10 cellular contexts compared by ENCODE assay signal in the genomic region with DNA sequence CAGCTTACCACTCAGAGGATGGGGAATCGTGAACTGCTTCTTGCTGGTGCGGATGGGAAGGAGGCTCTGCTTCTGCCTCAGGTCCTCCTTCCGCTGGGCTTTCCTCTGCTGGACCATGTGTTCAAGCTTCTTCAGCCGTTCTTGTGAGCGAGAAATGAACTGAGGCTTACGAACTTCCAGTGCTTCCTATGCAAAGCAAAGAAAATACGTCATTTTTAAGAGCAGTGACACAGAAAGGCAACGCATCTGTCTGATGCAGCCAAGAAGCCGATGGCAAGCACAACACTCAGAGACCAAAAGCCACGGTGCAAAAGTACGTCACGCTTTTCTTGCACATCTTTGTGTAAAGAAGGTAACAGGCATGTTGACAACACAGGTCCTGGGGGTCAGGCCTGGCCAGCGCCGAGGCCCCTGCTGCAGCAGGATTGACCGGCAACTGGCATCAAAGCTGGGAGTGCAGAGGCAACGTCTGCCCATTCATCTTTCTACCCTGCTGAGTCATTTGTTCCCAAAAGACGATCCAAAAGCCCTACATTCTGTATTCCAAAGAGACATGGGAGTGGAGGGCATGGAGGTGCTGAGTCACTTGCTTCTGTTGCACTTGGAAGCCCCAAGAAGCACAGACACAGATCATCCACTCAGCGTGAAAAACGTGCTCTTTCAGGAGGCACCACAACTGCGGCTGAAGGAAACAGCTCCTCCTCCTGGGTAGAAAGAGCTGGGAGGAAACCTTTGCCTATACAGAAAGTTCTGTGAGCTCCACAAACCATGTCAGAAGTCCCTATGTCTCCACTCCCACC.
DNase-seq lines count a peak whose midpoint lies in the region; ATAC-seq and TF ChIP-seq lines count a peak whose summit lies in the region.
"Had no signal": no experiment of that assay in that cellular context is flagged by ENCODE, and none has a peak within 500 bp of the region (broad histone marks: within the 10 kb centered on the region; RNA-seq: fewer than 3 reads in every experiment).

No MANE protein-coding gene starts in this region.

- no peak overlapping the region for H3K4me3 ChIP-seq in fibroblast of pulmonary artery (replicated peaks; ENCODE audit: low read depth, low read length)

- DNase-seq in GM04504 (ENCODE audit: low read depth), result peak; percentile 61
- peak; percentile 75 for DNase-seq in T1000 (lab: John Stamatoyannopoulos, UW)
- DNase-seq in fibroblast of pulmonary artery (ENCODE audit: low read depth), result peak; percentile 70
- DNase-seq in stromal cell of bone marrow (ENCODE audit: low read depth), result peak; percentile 96
- no peak for DNase-seq in SKM-1 treated with dmso at 0.1 percent for 144 hours (lab: John Stamatoyannopoulos, UW; ENCODE audit: unreplicated experiment)
- DNase-seq: COR-L47, retina, T-helper 2 cell had no signal

- TF ChIP-seq CTCF in fibroblast of pulmonary artery (IDR thresholded peaks at IDR 0.05; ENCODE audit: low read length, missing control alignments), result peak; percentile 38

- no peak for ATAC-seq in HG02884 (IDR thresholded peaks at IDR 0.05; ENCODE audit: unreplicated experiment)
- no peak for ATAC-seq in HG02798 (IDR thresholded peaks at IDR 0.05; ENCODE audit: poor library complexity, unreplicated experiment)
